Comparison of ENCODE assay signal across 9 cellular contexts in the genomic region with DNA sequence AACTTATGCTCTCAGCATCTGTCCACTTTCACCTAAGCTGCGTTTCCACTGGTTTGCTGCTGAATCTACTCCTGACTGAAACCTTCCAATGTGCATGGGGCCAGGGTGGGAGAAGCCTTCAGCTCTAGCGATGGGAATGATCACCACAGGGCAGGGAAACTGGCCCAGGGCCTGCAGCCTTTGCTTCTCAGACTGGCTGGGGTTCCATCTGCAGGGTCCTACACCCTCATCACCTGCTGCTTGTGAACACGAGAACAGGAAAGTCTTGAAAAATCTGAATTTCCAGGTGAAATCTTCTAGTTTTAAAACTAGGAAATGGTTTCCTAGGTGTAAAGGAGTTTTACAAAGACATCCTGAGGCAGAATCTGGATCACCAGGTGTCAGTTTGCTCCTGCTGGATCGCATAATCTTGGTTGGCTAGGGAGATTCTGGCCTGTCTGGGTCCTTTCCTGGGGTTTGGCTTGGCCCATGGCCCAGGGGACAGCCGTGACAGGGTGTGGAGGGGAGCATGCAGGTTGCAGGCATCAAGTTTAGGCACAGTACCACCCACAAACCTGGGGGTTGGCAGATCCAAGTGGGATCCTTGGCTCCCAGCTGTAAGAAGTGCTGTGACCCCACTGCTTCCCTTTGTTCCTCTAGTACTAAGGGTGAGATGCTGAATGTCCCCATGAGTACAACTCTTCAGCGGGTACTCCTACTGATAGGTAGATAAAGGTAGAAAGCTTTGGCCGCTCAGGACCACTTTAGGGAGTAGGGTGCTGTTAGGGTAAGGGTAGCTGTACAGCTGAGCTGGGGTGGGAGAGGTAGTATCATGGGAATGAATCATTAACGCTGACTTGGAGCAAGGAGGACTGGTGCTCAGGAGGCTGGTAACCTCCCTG. TPM values are rescaled to one million over a fixed set of nuclear protein-coding genes. Genes with fewer than 3 reads are reported as not detected.
DNase-seq lines count a peak whose midpoint lies in the region; ATAC-seq, FAIRE-seq and TF ChIP-seq lines count a peak whose summit lies in the region.
"Had no signal": no experiment of that assay in that cellular context is flagged by ENCODE, and none has a peak within 500 bp of the region (broad histone marks: within the 10 kb centered on the region; RNA-seq: fewer than 3 reads in every experiment).

No MANE protein-coding gene starts in this region.

- H3K4me3 ChIP-seq in bronchial epithelial cell (ENCODE audit: low read depth, low read length) (peak overlapping the region; percentile 89), mucosa of rectum (ENCODE audit: low read length in 2 of 2) (peak overlapping the region; percentile 81 to 98)

- H3K4me1 ChIP-seq in mucosa of rectum (ENCODE audit: control insufficient read depth in 2 of 2, insufficient read depth in 2 of 2, low read length in 2 of 2) = peaks cover 45 to 49% of the 10 kb centered on the region in 2 donors

- H3K9me3 Mint-ChIP-seq in stimulated activated naive CD8-positive, alpha-beta T cell treated with anti-CD3 and anti-CD28 coated beads, Interleukin-15, Interleukin-2, amounts not matched to agents 100 ng/mL and 50 ng/mL, for 24 hours = no peaks in the 10 kb centered on the region

- H3K27ac ChIP-seq in mucosa of rectum (ENCODE audit: low read depth in 2 of 2, low read length in 2 of 2) = peak overlapping the region; percentile 99 to 100

- H3K9me3 ChIP-seq in mucosa of rectum (ENCODE audit: control insufficient read depth in 2 of 2, low read length in 2 of 2) = no peaks in the 10 kb centered on the region

- ATAC-seq in stimulated activated naive CD8-positive, alpha-beta T cell treated with anti-CD3 and anti-CD28 coated beads, Interleukin-15, Interleukin-2, amounts not matched to agents 100 U/mL and 50 U/mL, for 24 hours = no peak
- ATAC-seq in GM18520 (IDR thresholded peaks at IDR 0.05; ENCODE audit: unreplicated experiment) (no peak), GM21515 (IDR thresholded peaks at IDR 0.05; ENCODE audit: unreplicated experiment) (no peak)

- peaks cover 9% of the 10 kb centered on the region for H3K36me3 ChIP-seq in bronchial epithelial cell (ENCODE audit: control insufficient read depth, insufficient read depth, low read length)
- H3K36me3 ChIP-seq in mucosa of rectum (ENCODE audit: control insufficient read depth in 2 of 2, insufficient read depth in 2 of 2, low read length in 2 of 2) = peaks cover 8 to 10% of the 10 kb centered on the region in 2 donors

- H3K4me3 Mint-ChIP-seq in stimulated activated naive CD8-positive, alpha-beta T cell treated with anti-CD3 and anti-CD28 coated beads, Interleukin-15, Interleukin-2, amounts not matched to agents 100 ng/mL and 50 ng/mL, for 24 hours = peak overlapping the region; percentile 99

- no peak for DNase-seq in stimulated activated naive CD8-positive, alpha-beta T cell treated with anti-CD3 and anti-CD28 coated beads, Interleukin-15, Interleukin-2, amounts not matched to agents 100 U/mL and 50 U/mL, for 24 hours
- DNase-seq in bronchial epithelial cell (ENCODE audit: low read depth) (no peak), NCI-H1436 (lab: John Stamatoyannopoulos, UW) (no peak), NCI-H2196 (lab: John Stamatoyannopoulos, UW; ENCODE audit: unreplicated experiment) (no peak)
- DNase-seq: NCI-H187 treated with DMSO at 0.1 percent for 48 hours had no signal

- H3K27me3 ChIP-seq in bronchial epithelial cell (ENCODE audit: control insufficient read depth, insufficient read depth, low read length) (no peaks in the 10 kb centered on the region), mucosa of rectum (ENCODE audit: control insufficient read depth in 2 of 2, insufficient read depth in 2 of 2, low read length in 2 of 2) (no peaks in the 10 kb centered on the region)

- peak overlapping the region; percentile 100 for H3K27ac Mint-ChIP-seq in stimulated activated naive CD8-positive, alpha-beta T cell treated with anti-CD3 and anti-CD28 coated beads, Interleukin-15, Interleukin-2, amounts not matched to agents 100 ng/mL and 50 ng/mL, for 24 hours

- H3K4me1 Mint-ChIP-seq in stimulated activated naive CD8-positive, alpha-beta T cell treated with anti-CD3 and anti-CD28 coated beads, Interleukin-15, Interleukin-2, amounts not matched to agents 100 ng/mL and 50 ng/mL, for 24 hours (ENCODE audit: low read depth) = peaks cover 67% of the 10 kb centered on the region

- H3K36me3 Mint-ChIP-seq in stimulated activated naive CD8-positive, alpha-beta T cell treated with anti-CD3 and anti-CD28 coated beads, Interleukin-15, Interleukin-2, amounts not matched to agents 100 ng/mL and 50 ng/mL, for 24 hours (ENCODE audit: low read depth) = peaks cover 43% of the 10 kb centered on the region

- H3K27me3 Mint-ChIP-seq in stimulated activated naive CD8-positive, alpha-beta T cell treated with anti-CD3 and anti-CD28 coated beads, Interleukin-15, Interleukin-2, amounts not matched to agents 100 ng/mL and 50 ng/mL, for 24 hours = no peaks in the 10 kb centered on the region

- peak overlapping the region; percentile 88 to 95 for H3K9ac ChIP-seq in mucosa of rectum (ENCODE audit: low read depth in 1 of 2, low read length in 2 of 2)

- TF ChIP-seq CTCF in bronchial epithelial cell (IDR thresholded peaks at IDR 0.05; ENCODE audit: insufficient read depth, low read length, severe bottlenecking) = no peak

- FAIRE-seq in bronchial epithelial cell (lab: Jason Lieb, UNC) = peak; percentile 40

RNA-seq across cellular contexts. Expression of a gene that starts 1.8 kb away (rescaled TPM):
- 128 and 159 TPM in 2 replicates for total RNA-seq in bronchial epithelial cell

RNA-seq across cellular contexts. Expression of a gene that starts 5.3 kb away (rescaled TPM):
- total RNA-seq in bronchial epithelial cell = 166 and 219 TPM in 2 replicates

RNA-seq across cellular contexts. Expression of a gene that starts 12.9 kb away (rescaled TPM):
- total RNA-seq in bronchial epithelial cell = 14.7 and 17.8 TPM in 2 replicates

RNA-seq across cellular contexts. Expression of a gene that starts 16.4 kb away (rescaled TPM):
- 270 and 277 TPM in 2 replicates for total RNA-seq in bronchial epithelial cell

RNA-seq across cellular contexts. Expression of a gene that starts 40.6 kb away (rescaled TPM):
- 3.4 and 5.1 TPM in 2 replicates for total RNA-seq in bronchial epithelial cell
